8 cellular contexts compared by ENCODE assay signal in the genomic region with DNA sequence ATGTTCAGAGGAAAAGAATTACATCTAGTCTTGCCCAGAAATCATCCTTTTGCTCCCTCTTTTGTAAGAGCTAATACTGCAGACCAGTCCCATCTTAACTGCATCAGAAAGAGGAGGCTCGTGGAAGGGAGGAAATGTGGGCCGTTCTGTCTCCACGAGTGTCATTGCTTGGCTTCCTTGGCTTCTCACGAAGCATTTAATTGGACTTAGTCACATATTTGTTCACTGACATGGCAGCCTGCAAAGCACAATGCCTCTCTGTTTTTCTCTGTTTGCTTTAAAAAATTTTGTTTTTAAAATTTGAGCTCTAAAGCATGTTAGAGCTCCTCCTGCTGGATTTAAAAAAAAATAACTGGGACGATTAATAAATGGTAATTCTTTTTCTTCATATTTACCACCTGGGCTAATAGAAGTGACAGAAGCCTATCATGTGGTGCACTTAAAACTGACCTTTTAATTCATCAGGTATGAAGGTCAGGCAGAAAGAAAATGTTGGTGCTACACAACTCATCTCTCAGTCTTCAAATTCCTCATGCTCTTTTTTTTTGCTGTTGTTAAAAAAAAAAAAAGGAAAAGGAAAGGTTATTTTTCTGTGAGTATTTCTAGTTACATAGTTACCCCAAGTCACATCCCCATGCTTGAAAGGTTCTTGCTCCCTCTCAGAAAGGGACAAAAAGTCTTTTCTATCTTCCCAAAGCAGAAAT. TPM values are rescaled to one million over a fixed set of nuclear protein-coding genes. Genes with fewer than 3 reads are reported as not detected.
A peak's percentile ranks its signal among the peaks of the same experiment; 100 is the strongest.
DNase-seq lines count a peak whose midpoint lies in the region; ATAC-seq and TF ChIP-seq lines count a peak whose summit lies in the region.

No MANE protein-coding gene starts in this region.

- peaks cover 27% of the 10 kb centered on the region for H3K4me1 ChIP-seq in GM23338 (ENCODE audit: insufficient read depth)
- peaks cover 59% of the 10 kb centered on the region for H3K4me1 ChIP-seq in left ventricle myocardium inferior

- H3K9me2 ChIP-seq in GM23338 (ENCODE audit: insufficient read depth): no peaks in the 10 kb centered on the region

- no peak overlapping the region for H3K4me3 Mint-ChIP-seq in GM23338
- H3K4me3 Mint-ChIP-seq in progenitor cell of endocrine pancreas (ENCODE audit: low read depth): peak overlapping the region; percentile 28

- peak; percentile 49 to 83 for TF ChIP-seq CTCF in GM23338 (conservative IDR thresholded peaks at IDR 0.05; ENCODE audit: low read depth in 2 of 2)
- peak; percentile 70 for TF ChIP-seq CTCF in left ventricle myocardium inferior (IDR thresholded peaks at IDR 0.05; ENCODE audit: borderline replicate concordance)
- peak; percentile 65 for TF ChIP-seq CTCF in progenitor cell of endocrine pancreas (IDR thresholded peaks at IDR 0.05; ENCODE audit: unreplicated experiment)

- no peaks in the 10 kb centered on the region for H3K9me3 ChIP-seq in left ventricle myocardium inferior (replicated peaks)

- H3K27me3 ChIP-seq in GM23338 (ENCODE audit: insufficient read depth): no peaks in the 10 kb centered on the region
- no peaks in the 10 kb centered on the region for H3K27me3 ChIP-seq in left ventricle myocardium inferior (ENCODE audit: low read depth)

- no peaks in the 10 kb centered on the region for H3K36me3 Mint-ChIP-seq in GM23338 (ENCODE audit: low read depth)
- no peaks in the 10 kb centered on the region for H3K36me3 Mint-ChIP-seq in progenitor cell of endocrine pancreas (ENCODE audit: insufficient read depth)

- ATAC-seq in GM23338 (peak; percentile 40; the same call in 2 of the 3 replicates), HG03135 (IDR thresholded peaks at IDR 0.05; ENCODE audit: unreplicated experiment) (no peak), HG03354 (IDR thresholded peaks at IDR 0.05; ENCODE audit: poor library complexity, severe bottlenecking, unreplicated experiment) (no peak)

- no peaks in the 10 kb centered on the region for H3K79me2 ChIP-seq in GM23338 (replicated peaks; ENCODE audit: insufficient read depth)

- intact Hi-C loops in left ventricle myocardium inferior (cut with micrococcal nuclease): loop anchor here (10.0 kb wide), 1 partner anchor 315 kb away; no protein-coding TSS in a partner anchor

- H3K4me2 ChIP-seq in GM23338: peak overlapping the region; percentile 25; the same call in 1 of the 2 replicates

- H3K27me3 Mint-ChIP-seq in GM23338 (ENCODE audit: insufficient read depth, low read depth, poor library complexity) (no peaks in the 10 kb centered on the region), progenitor cell of endocrine pancreas (no peaks in the 10 kb centered on the region)

- H4K20me1 ChIP-seq in GM23338 (replicated peaks; ENCODE audit: insufficient read depth): no peaks in the 10 kb centered on the region

- H2AFZ ChIP-seq in GM23338: peak overlapping the region; percentile 77

- peaks cover 38% of the 10 kb centered on the region for H3K4me1 Mint-ChIP-seq in GM23338
- H3K4me1 Mint-ChIP-seq in progenitor cell of endocrine pancreas (ENCODE audit: low read depth): peaks cover 25% of the 10 kb centered on the region

- no peaks in the 10 kb centered on the region for H3F3A ChIP-seq in GM23338 (replicated peaks; ENCODE audit: low read depth)

- no peaks in the 10 kb centered on the region; the same call in 2 of the 3 replicates for H3K9me3 Mint-ChIP-seq in GM23338
- no peaks in the 10 kb centered on the region for H3K9me3 Mint-ChIP-seq in progenitor cell of endocrine pancreas (ENCODE audit: low read depth)

- H3K36me3 ChIP-seq in GM23338 (ENCODE audit: insufficient read depth) (no peaks in the 10 kb centered on the region), left ventricle myocardium inferior (no peaks in the 10 kb centered on the region)

- H3K27ac Mint-ChIP-seq in GM23338 (peak overlapping the region; percentile 83; the same call in 1 of the 2 replicates), progenitor cell of endocrine pancreas (peak overlapping the region; percentile 91)

- H3K27ac ChIP-seq in GM23338 (ENCODE audit: low read depth): 0 out of 2 replicates have a peak overlapping the region, but pooled peaks have one; percentile 9
- peak overlapping the region; percentile 80 for H3K27ac ChIP-seq in left ventricle myocardium inferior (replicated peaks)

- DNase-seq in COLO829 (ENCODE audit: low spot score) (peak; percentile 95), GM23338 (ENCODE audit: low spot score) (peak; percentile 37), NCI-H82 treated with DMSO at 0.1 percent for 48 hours (lab: John Stamatoyannopoulos, UW; ENCODE audit: unreplicated experiment) (peak; percentile 24), amygdala (lab: John Stamatoyannopoulos, UW) (peak in 36 of 56 donors; percentile 5 to 74 (median 36)), left ventricle myocardium inferior (peak; percentile 34), progenitor cell of endocrine pancreas (ENCODE audit: low spot score, unreplicated experiment) (no peak)

- H3K4me3 ChIP-seq in GM23338 (no peak overlapping the region), left ventricle myocardium inferior (peak overlapping the region; percentile 28)

TF ChIP-seq in GM23338, 12 proteins besides CTCF, POLR2A, EP300 and RAD21 (continues in another document):
- TF ChIP-seq, protein P1, sequence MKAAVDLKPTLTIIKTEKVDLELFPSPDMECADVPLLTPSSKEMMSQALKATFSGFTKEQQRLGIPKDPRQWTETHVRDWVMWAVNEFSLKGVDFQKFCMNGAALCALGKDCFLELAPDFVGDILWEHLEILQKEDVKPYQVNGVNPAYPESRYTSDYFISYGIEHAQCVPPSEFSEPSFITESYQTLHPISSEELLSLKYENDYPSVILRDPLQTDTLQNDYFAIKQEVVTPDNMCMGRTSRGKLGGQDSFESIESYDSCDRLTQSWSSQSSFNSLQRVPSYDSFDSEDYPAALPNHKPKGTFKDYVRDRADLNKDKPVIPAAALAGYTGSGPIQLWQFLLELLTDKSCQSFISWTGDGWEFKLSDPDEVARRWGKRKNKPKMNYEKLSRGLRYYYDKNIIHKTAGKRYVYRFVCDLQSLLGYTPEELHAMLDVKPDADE (IDR thresholded peaks at IDR 0.05): no peak
- TF ChIP-seq STAT1 (IDR thresholded peaks at IDR 0.05; ENCODE audit: unreplicated experiment) (no peak), ZNF331 (CRISPR knock-in tag; IDR thresholded peaks at IDR 0.05; ENCODE audit: low read depth) (no peak), JUNB (IDR thresholded peaks at IDR 0.05; ENCODE audit: unreplicated experiment) (no peak), EZH2 (IDR thresholded peaks at IDR 0.05; ENCODE audit: low read depth, unreplicated experiment) (no peak), CREB1 (CRISPR knock-in tag; IDR thresholded peaks at IDR 0.05; ENCODE audit: low read depth) (no peak), EZH2phosphoT487 (IDR thresholded peaks at IDR 0.05; ENCODE audit: unreplicated experiment) (no peak), REST (IDR thresholded peaks at IDR 0.05; ENCODE audit: unreplicated experiment) (no peak), POLR2AphosphoS5 (IDR thresholded peaks at IDR 0.05; ENCODE audit: low read depth) (no peak)

RNA-seq across cellular contexts. Expression of gene C1orf105, which starts 21.0 kb away (rescaled TPM):
- not detected in 2 replicates for total RNA-seq in GM23338 (2014; rRNA removed; shearing (Covaris generic))
- polyA plus RNA-seq in GM23338 (2016; fragmentation: Nextera tagmentation; extraction: Ambion mirVana): not detected in 2 replicates
- total RNA-seq in left ventricle myocardium inferior (8.5 TPM), progenitor cell of endocrine pancreas (not detected in 2 replicates)

RNA-seq across cellular contexts. Expression of gene PIGC, which starts 44.3 kb away (rescaled TPM):
- total RNA-seq in GM23338 (2014; rRNA removed; shearing (Covaris generic)): 22.5 and 25.2 TPM in 2 replicates
- polyA plus RNA-seq in GM23338 (2016; fragmentation: Nextera tagmentation; extraction: Ambion mirVana): 24.3 and 28.1 TPM in 2 replicates
- total RNA-seq in left ventricle myocardium inferior (15.4 TPM), progenitor cell of endocrine pancreas (28.6 and 30.3 TPM in 2 replicates)
